Comparison of ENCODE assay signal across 8 cellular contexts in the genomic region with DNA sequence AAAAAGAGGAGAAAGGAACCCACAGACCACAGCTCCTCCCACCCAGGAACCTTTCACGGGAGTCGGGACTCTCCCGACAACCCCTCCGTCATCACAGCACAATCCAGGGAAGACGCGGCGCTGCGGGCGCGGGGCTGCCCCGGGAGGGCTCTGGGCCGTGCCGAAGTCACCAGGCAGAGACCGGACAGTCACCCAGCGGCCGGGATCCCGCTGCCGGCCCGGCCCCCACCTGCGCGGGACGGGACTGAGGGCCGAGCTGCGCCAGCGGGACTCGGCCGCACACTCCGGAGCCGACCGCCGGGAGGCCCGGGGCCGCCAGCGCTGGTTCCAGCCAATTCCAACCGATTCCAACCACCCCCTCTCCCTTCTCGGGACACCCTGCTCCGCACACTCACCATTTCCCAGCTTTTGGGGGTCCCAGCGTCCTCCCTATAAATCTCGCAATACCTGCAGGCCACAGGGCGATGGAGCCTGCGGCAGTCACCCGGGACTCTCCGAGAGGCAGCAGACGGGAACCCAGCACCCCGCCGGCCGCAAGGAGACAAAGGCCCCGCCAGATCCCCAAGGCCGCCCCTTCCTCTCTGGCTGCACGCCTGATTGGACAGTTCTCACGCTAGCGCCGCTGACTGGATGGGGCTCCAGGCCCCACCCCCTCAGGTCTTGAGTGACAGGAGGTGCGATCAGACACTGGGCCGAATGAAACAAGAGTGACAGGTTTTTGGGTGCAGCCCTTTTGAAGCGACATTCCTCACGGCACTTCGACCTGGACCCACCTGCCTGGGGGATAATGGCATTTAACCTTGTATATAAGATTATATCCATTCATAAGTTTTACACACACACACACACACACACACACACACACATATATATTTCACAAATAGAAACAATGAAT. TPM values are rescaled to one million over a fixed set of nuclear protein-coding genes. Genes with fewer than 3 reads are reported as not detected.
DNase-seq lines count a peak whose midpoint lies in the region; ATAC-seq, FAIRE-seq and TF ChIP-seq lines count a peak whose summit lies in the region.

A gene (minus strand): TSS at position 547 of the 895 bp plus-strand sequence. CDS start 149 bp downstream, at position 398.

- H2AFZ ChIP-seq in endothelial cell of umbilical vein (ENCODE audit: low read depth, low read length), result peak within 1 kb of the TSS; percentile 91

- peak within 1 kb of the TSS; percentile 68 for H3K9ac ChIP-seq in endothelial cell of umbilical vein (replicated peaks; ENCODE audit: extremely low read depth, insufficient read depth, low read length)

- POLR2A ChIA-PET in BJ (lab: Charles Lee) (no interaction called here), endothelial cell of umbilical vein (lab: Charles Lee) (interaction anchor here (0.6 kb wide), 1 partner anchor 79 kb away, joined by 3 read pairs; no protein-coding TSS in a partner anchor)
- POLR2A ChIA-PET in activated CD4-positive, alpha-beta memory T cell treated with anti-CD3 and anti-CD28 coated beads, Interleukin-2, amount 10 ng/mL, durations not matched to agents 7 days and 5 days (lab: Charles Lee), result no interaction called here

- TF ChIP-seq CTCF in BJ (IDR thresholded peaks at IDR 0.05; ENCODE audit: insufficient read depth, low read depth, low read length) (no peak), endothelial cell of umbilical vein (IDR thresholded peaks at IDR 0.05; ENCODE audit: extremely low read depth in 1 of 2, insufficient read depth in 1 of 2, low read depth in 1 of 2, low read length in 2 of 2) (no peak)

- H3K9me3 Mint-ChIP-seq in activated CD4-positive, alpha-beta memory T cell treated with anti-CD3 and anti-CD28 coated beads, Interleukin-2, amount 10 ng/mL, durations not matched to agents 7 days and 5 days, result peaks cover 23% of the 10 kb centered on the region

- no peaks in the 10 kb centered on the region for H3K9me3 ChIP-seq in endothelial cell of umbilical vein (replicated peaks; ENCODE audit: control insufficient read depth, insufficient read depth, low read length)

- H4K20me1 ChIP-seq in endothelial cell of umbilical vein (replicated peaks; ENCODE audit: control insufficient read depth, extremely low read depth, insufficient read depth, low read length), result no peaks in the 10 kb centered on the region

- CTCF ChIA-PET in BJ (lab: Yijun Ruan, JAX) (no interaction called here), endothelial cell of umbilical vein (lab: Charles Lee) (interaction anchor here (0.6 to 0.7 kb wide), 2 partner anchors 95 to 163 kb away, joined by 4 read pairs; no protein-coding TSS in a partner anchor)
- CTCF ChIA-PET in activated CD4-positive, alpha-beta memory T cell treated with anti-CD3 and anti-CD28 coated beads, Interleukin-2, amount 10 ng/mL, durations not matched to agents 7 days and 5 days (lab: Charles Lee), result no interaction called here

- DNase-seq in BJ (ENCODE audit: low read depth) (peak; percentile 58), NCI-H524 (lab: John Stamatoyannopoulos, UW) (peak; percentile 89 to 97), endothelial cell of umbilical vein (ENCODE audit: low read depth, low spot score) (peak; percentile 96), mesenteric fat pad (ENCODE audit: low spot score) (peak; percentile 92)
- DNase-seq in activated CD4-positive, alpha-beta memory T cell treated with anti-CD3 and anti-CD28 coated beads, Interleukin-2, amount 10 ng/mL, durations not matched to agents 7 days and 5 days, result peak; percentile 41
- peak; percentile 9 for DNase-seq in stimulated activated CD8-positive, alpha-beta memory T cell treated with anti-CD3 and anti-CD28 coated beads, Interleukin-15, amount 100 ng/mL, for 24 hours (ENCODE audit: low read depth)

- TSS peak; percentile 27 for BruUV-seq in endothelial cell of umbilical vein (replicated peaks; lab: Mats Ljungman, UMichigan)

- no peaks in the 10 kb centered on the region for H3K27me3 ChIP-seq in BJ (ENCODE audit: control insufficient read depth, insufficient read depth, low read length)
- H3K27me3 ChIP-seq in endothelial cell of umbilical vein (ENCODE audit: control insufficient read depth in 2 of 2, insufficient read depth in 2 of 2, low read length in 2 of 2), result no peaks in the 10 kb centered on the region

- peaks cover 5% of the 10 kb centered on the region for H3K79me2 ChIP-seq in endothelial cell of umbilical vein (ENCODE audit: control insufficient read depth, insufficient read depth, low read length)

- H3K4me1 ChIP-seq in endothelial cell of umbilical vein (ENCODE audit: control insufficient read depth, extremely low read depth, insufficient read depth, low read length), result no peaks in the 10 kb centered on the region

- intact Hi-C loops in endothelial cell of umbilical vein (cut with micrococcal nuclease), result loop anchor here (1.0 to 5.0 kb wide), 4 partner anchors 71 to 205 kb away; a partner anchor contains a TSS

- peak within 1 kb of the TSS; percentile 56 for H3K4me3 Mint-ChIP-seq in activated CD4-positive, alpha-beta memory T cell treated with anti-CD3 and anti-CD28 coated beads, Interleukin-2, amount 10 ng/mL, durations not matched to agents 7 days and 5 days

- H3K4me2 ChIP-seq in endothelial cell of umbilical vein (ENCODE audit: insufficient read depth, low read length), result peak within 1 kb of the TSS; percentile 53

- peak; percentile 99 for ATAC-seq in GM19035 (IDR thresholded peaks at IDR 0.05; ENCODE audit: unreplicated experiment)
- ATAC-seq in HG03159 (IDR thresholded peaks at IDR 0.05; ENCODE audit: unreplicated experiment), result peak; percentile 100

- peaks cover 2% of the 10 kb centered on the region for H3K4me1 Mint-ChIP-seq in activated CD4-positive, alpha-beta memory T cell treated with anti-CD3 and anti-CD28 coated beads, Interleukin-2, amount 10 ng/mL, durations not matched to agents 7 days and 5 days

- H3K27ac Mint-ChIP-seq in activated CD4-positive, alpha-beta memory T cell treated with anti-CD3 and anti-CD28 coated beads, Interleukin-2, amount 10 ng/mL, durations not matched to agents 7 days and 5 days, result no peak within 1 kb of the TSS

- H3K4me3 ChIP-seq in BJ (ENCODE audit: low read depth, low read length) (peak within 1 kb of the TSS; percentile 68), endothelial cell of umbilical vein (replicated peaks in 1 of 3; ENCODE audit: insufficient read depth in 1 of 3, low read depth in 1 of 3, low read length in 3 of 3) (peak within 1 kb of the TSS; percentile 57 to 79 (median 73))

- peak; percentile 25 for TF ChIP-seq POLR2A in endothelial cell of umbilical vein (IDR thresholded peaks at IDR 0.05; ENCODE audit: low read depth, low read length)

- H3K36me3 Mint-ChIP-seq in activated CD4-positive, alpha-beta memory T cell treated with anti-CD3 and anti-CD28 coated beads, Interleukin-2, amount 10 ng/mL, durations not matched to agents 7 days and 5 days (ENCODE audit: low read depth), result peaks cover 8% of the 10 kb centered on the region

- H3K9me1 ChIP-seq in endothelial cell of umbilical vein (replicated peaks; ENCODE audit: control insufficient read depth, extremely low read depth, insufficient read depth, low read length), result no peaks in the 10 kb centered on the region

- dilution Hi-C loops in endothelial cell of umbilical vein (cut with MboI; ENCODE audit: extremely low pct_ligation_motif_present, low sequenced_read_pairs), result no loop called here

- peak; percentile 93 for FAIRE-seq in endothelial cell of umbilical vein (lab: Jason Lieb, UNC)

- H3K36me3 ChIP-seq in BJ (ENCODE audit: control insufficient read depth, insufficient read depth, low read length) (no peaks in the 10 kb centered on the region), endothelial cell of umbilical vein (ENCODE audit: control insufficient read depth in 2 of 2, extremely low read depth in 1 of 2, insufficient read depth in 2 of 2, low read length in 2 of 2) (no peaks in the 10 kb centered on the region)

- peak within 1 kb of the TSS; percentile 25 for H3K27ac ChIP-seq in endothelial cell of umbilical vein (ENCODE audit: insufficient read depth, low read depth, low read length)

- H3K27me3 Mint-ChIP-seq in activated CD4-positive, alpha-beta memory T cell treated with anti-CD3 and anti-CD28 coated beads, Interleukin-2, amount 10 ng/mL, durations not matched to agents 7 days and 5 days, result peaks cover 10% of the 10 kb centered on the region

TF ChIP-seq in endothelial cell of umbilical vein, 7 proteins besides CTCF, POLR2A, EP300 and RAD21:
- TF ChIP-seq, protein P1, sequence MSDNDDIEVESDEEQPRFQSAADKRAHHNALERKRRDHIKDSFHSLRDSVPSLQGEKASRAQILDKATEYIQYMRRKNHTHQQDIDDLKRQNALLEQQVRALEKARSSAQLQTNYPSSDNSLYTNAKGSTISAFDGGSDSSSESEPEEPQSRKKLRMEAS (IDR thresholded peaks at IDR 0.05; ENCODE audit: insufficient read depth, insufficient read length), result no peak
- TF ChIP-seq FOS (IDR thresholded peaks at IDR 0.05; ENCODE audit: borderline replicate concordance, insufficient read depth, low read length), result no peak
- peak; percentile 49 for TF ChIP-seq POLR2AphosphoS5 (IDR thresholded peaks at IDR 0.05; ENCODE audit: insufficient read depth, low read depth, low read length)
- TF ChIP-seq GATA2 (IDR thresholded peaks at IDR 0.05; ENCODE audit: insufficient read depth, insufficient read length, low read depth, low read length), result no peak
- TF ChIP-seq MYC (IDR thresholded peaks at IDR 0.05; ENCODE audit: low read depth, low read length), result no peak
- TF ChIP-seq JUN (IDR thresholded peaks at IDR 0.05; ENCODE audit: borderline replicate concordance, insufficient read depth, insufficient read length, low read depth), result no peak
- TF ChIP-seq EZH2 (IDR thresholded peaks at IDR 0.05; ENCODE audit: borderline replicate concordance, low read depth, low read length, severe bottlenecking), result no peak

RNA-seq across cellular contexts. Expression of the gene that starts here (rescaled TPM):
- polyA plus RNA-seq in BJ (2011; rRNA removed) (0.76 and 1.0 TPM in 2 replicates), endothelial cell of umbilical vein (1.6 and 2.0 TPM in 2 replicates)
- 0.62 and 1.3 TPM in 2 replicates for polyA minus RNA-seq in BJ (2011; rRNA and poly(A)+ RNA removed)
- total RNA-seq in activated CD4-positive, alpha-beta memory T cell treated with anti-CD3 and anti-CD28 coated beads, Interleukin-2, amount 10 ng/mL, durations not matched to agents 7 days and 5 days, result under 1 TPM; 0.43 to 0.63 TPM
- total RNA-seq in endothelial cell of umbilical vein (4.8 and 5.5 TPM in 2 replicates), mesenteric fat pad (not detected)
- 3.1 and 3.5 TPM in 2 replicates for polyA plus RNA-seq in endothelial cell of umbilical vein (2011; cell fraction: cytosol; rRNA removed)
- 2.2 and 2.8 TPM in 2 replicates for polyA plus RNA-seq in endothelial cell of umbilical vein (2011; cell fraction: nucleus; rRNA removed)
- polyA plus RNA-seq in endothelial cell of umbilical vein (2012), result 1.1 and 1.6 TPM in 2 replicates
- 1.00 and 3.8 TPM in 2 replicates for polyA minus RNA-seq in endothelial cell of umbilical vein
- polyA minus RNA-seq in endothelial cell of umbilical vein (2011; cell fraction: cytosol; rRNA and poly(A)+ RNA removed), result 9.0 TPM
- 1.9 and 5.0 TPM in 2 replicates for polyA minus RNA-seq in endothelial cell of umbilical vein (2011; cell fraction: nucleus; rRNA and poly(A)+ RNA removed)

Comparison
In these comparisons a context has a peak if more than half of its experiments do, and no peak if none do; other contexts are left out.
1. Peak in every context shown above with its lines: DNase-seq, ATAC-seq, H3K4me3 ChIP-seq and H3K27ac ChIP-seq.
2. Peak in DNase-seq in activated CD4-positive, alpha-beta memory T cell treated with anti-CD3 and anti-CD28 coated beads, Interleukin-2, amount 10 ng/mL, durations not matched to agents 7 days and 5 days; RNA of the gene not detected or under 1 TPM.
3. Peak in DNase-seq in mesenteric fat pad; RNA of the gene not detected or under 1 TPM.
4. DNase-seq: peak in every context shown above with its lines; median percentile 96 in endothelial cell of umbilical vein; 93 in NCI-H524; 92 in mesenteric fat pad; 58 in BJ; 41 in activated CD4-positive, alpha-beta memory T cell treated with anti-CD3 and anti-CD28 coated beads, Interleukin-2, amount 10 ng/mL, durations not matched to agents 7 days and 5 days; 9 in stimulated activated CD8-positive, alpha-beta memory T cell treated with anti-CD3 and anti-CD28 coated beads, Interleukin-15, amount 100 ng/mL, for 24 hours.